In the genomic region with DNA sequence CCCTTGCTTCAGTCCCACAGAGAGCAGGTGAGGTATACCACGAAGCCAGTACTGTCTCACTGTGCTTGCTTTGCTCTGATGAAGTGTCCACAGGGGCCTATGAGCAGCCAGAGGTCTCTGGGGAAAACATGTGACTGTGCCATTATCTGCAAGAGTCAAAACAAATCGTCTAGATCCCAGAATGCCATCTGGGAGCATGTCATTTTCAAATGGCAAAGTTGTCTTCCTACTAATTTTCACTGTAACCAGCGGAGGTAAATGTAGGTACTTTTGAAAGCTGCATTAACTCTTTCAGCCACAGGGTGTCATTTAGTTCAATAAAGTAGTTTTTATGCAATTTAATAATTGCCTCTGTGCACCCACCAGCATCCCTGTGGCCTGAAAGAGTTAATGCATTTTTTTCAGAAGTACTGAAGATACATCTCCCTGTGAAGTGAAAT, we compare ENCODE assay signal across 1 cellular context.
TF ChIP-seq lines count a peak whose summit lies in the region.

No MANE protein-coding gene starts in this region.

TF ChIP-seq in H1, 55 proteins besides CTCF, POLR2A, EP300 and RAD21 (continued from another document):
- TF ChIP-seq, protein P1, sequence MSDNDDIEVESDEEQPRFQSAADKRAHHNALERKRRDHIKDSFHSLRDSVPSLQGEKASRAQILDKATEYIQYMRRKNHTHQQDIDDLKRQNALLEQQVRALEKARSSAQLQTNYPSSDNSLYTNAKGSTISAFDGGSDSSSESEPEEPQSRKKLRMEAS (IDR thresholded peaks at IDR 0.05) = no peak
- TF ChIP-seq CREB1 (IDR thresholded peaks at IDR 0.05) (no peak), SIX5 (IDR thresholded peaks at IDR 0.05; ENCODE audit: low read depth, low read length) (no peak), CBX5 (IDR thresholded peaks at IDR 0.05; ENCODE audit: low read depth, low read length) (no peak), TAF1 (IDR thresholded peaks at IDR 0.05; ENCODE audit: low read depth, low read length) (no peak), PHF8 (conservative IDR thresholded peaks at IDR 0.05; ENCODE audit: low read depth, low read length) (no peak), KDM5A (IDR thresholded peaks at IDR 0.05; ENCODE audit: low read length) (no peak)
- TF ChIP-seq, protein P2, sequence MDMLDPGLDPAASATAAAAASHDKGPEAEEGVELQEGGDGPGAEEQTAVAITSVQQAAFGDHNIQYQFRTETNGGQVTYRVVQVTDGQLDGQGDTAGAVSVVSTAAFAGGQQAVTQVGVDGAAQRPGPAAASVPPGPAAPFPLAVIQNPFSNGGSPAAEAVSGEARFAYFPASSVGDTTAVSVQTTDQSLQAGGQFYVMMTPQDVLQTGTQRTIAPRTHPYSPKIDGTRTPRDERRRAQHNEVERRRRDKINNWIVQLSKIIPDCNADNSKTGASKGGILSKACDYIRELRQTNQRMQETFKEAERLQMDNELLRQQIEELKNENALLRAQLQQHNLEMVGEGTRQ (IDR thresholded peaks at IDR 0.05; ENCODE audit: low read length) = no peak
